Comparison of ENCODE assay signal across 8 cellular contexts in genomic region chr17:36629252-36629847, GRCh38. TPM values are rescaled to one million over a fixed set of nuclear protein-coding genes. Genes with fewer than 3 reads are reported as not detected.
A peak's percentile ranks its signal among the peaks of the same experiment; 100 is the strongest.
DNase-seq lines count a peak whose midpoint lies in the region; ATAC-seq, FAIRE-seq and TF ChIP-seq lines count a peak whose summit lies in the region.

No MANE protein-coding gene starts in this region.

- H2BK5ac ChIP-seq in IMR-90 (ENCODE audit: low read depth, low read length, poor library complexity, severe bottlenecking), result no peak overlapping the region

- H3K36me3 Mint-ChIP-seq in nephron progenitor cell (ENCODE audit: low read depth), result no peaks in the 10 kb centered on the region

- ATAC-seq in IMR-90 (ENCODE audit: low read depth) (peak; percentile 97), GM21526 (IDR thresholded peaks at IDR 0.05; ENCODE audit: low FRiP score, unreplicated experiment) (no peak)

- no peaks in the 10 kb centered on the region for H3K79me1 ChIP-seq in IMR-90 (ENCODE audit: low read depth in 1 of 2, low read length in 2 of 2)

- peaks cover 54% of the 10 kb centered on the region for H3K27me3 Mint-ChIP-seq in nephron progenitor cell (ENCODE audit: low read depth, poor library complexity)

- H3K4me3 ChIP-seq in IMR-90 (ENCODE audit: insufficient read depth, low read depth, low read length), result no peak overlapping the region

- H3K9me3 ChIP-seq in IMR-90 (ENCODE audit: control insufficient read depth, insufficient read depth, low read length), result no peaks in the 10 kb centered on the region

- 0% methylated on average over 1 of the region's 14 CpGs; no CpG with 5 or more reads in 1 of the 2 experiments for WGBS in IMR-90 (ENCODE audit: extremely low coverage in 2 of 2, insufficient read length in 1 of 2), 2 experiments

- no peak overlapping the region for H3K9ac ChIP-seq in IMR-90 (ENCODE audit: low read depth, low read length)

- H3K14ac ChIP-seq in IMR-90 (replicated peaks; ENCODE audit: low read depth, low read length), result no peak overlapping the region

- H4K5ac ChIP-seq in IMR-90 (ENCODE audit: low read depth, low read length), result no peak overlapping the region

- H2BK20ac ChIP-seq in IMR-90 (ENCODE audit: low read depth, low read length), result no peak overlapping the region

- H2AFZ ChIP-seq in IMR-90 (replicated peaks; ENCODE audit: low read length, poor library complexity), result peak overlapping the region; percentile 57

- TF ChIP-seq CTCF in D721Med (IDR thresholded peaks at IDR 0.05; ENCODE audit: insufficient read depth, missing control alignments) (peak; percentile 99), IMR-90 (conservative IDR thresholded peaks at IDR 0.05; ENCODE audit: low read depth, low read length) (peak; percentile 98), nephron progenitor cell (IDR thresholded peaks at IDR 0.05) (peak; percentile 99)

- intact Hi-C loops in IMR-90 (cut with micrococcal nuclease), result loop anchor here (1.0 to 2.0 kb wide), 4 partner anchors 418 to 743 kb away; no protein-coding TSS in a partner anchor

- no peaks in the 10 kb centered on the region; the same call in 1 of the 2 replicates for H4K20me1 ChIP-seq in IMR-90 (ENCODE audit: insufficient read depth, low read length)

- no peak for TF ChIP-seq POLR2A in IMR-90 (IDR thresholded peaks at IDR 0.05; ENCODE audit: low read depth, low read length)

- H2BK120ac ChIP-seq in IMR-90 (ENCODE audit: low read depth, low read length), result no peak overlapping the region

- no peak overlapping the region for H3K4me2 ChIP-seq in IMR-90 (ENCODE audit: low read depth, low read length)

- H3K27ac ChIP-seq in IMR-90 (ENCODE audit: insufficient read depth, low read length), result no peak overlapping the region

- H2BK15ac ChIP-seq in IMR-90 (ENCODE audit: low read depth, low read length), result no peak overlapping the region

- POLR2A ChIA-PET in IMR-90 (lab: Charles Lee; ENCODE audit: unreplicated experiment), result no interaction called here

- DNase-seq in D721Med (ENCODE audit: insufficient read length, low spot score) (peak; percentile 56), IMR-90 (peak; percentile 51), OCI-M2 (lab: John Stamatoyannopoulos, UW; ENCODE audit: unreplicated experiment) (peak; percentile 37), activated T-cell treated with anti-CD3 and anti-CD28 coated beads for 4 hours (peak; percentile 78), fibroblast of gingiva (ENCODE audit: low read depth) (peak; percentile 46), nephron progenitor cell (peak; percentile 92)
- peak; percentile 18 to 84 (median 68) for DNase-seq in stimulated activated naive CD4-positive, alpha-beta T cell (lab: John Stamatoyannopoulos, UW)

- peaks cover 2% of the 10 kb centered on the region; the same call in 1 of the 2 replicates for H3K4me1 ChIP-seq in IMR-90 (ENCODE audit: control insufficient read depth, insufficient read depth, low read length)

- no peaks in the 10 kb centered on the region for H3K9me1 ChIP-seq in IMR-90 (ENCODE audit: insufficient read depth, low read length)

- CTCF ChIA-PET in IMR-90 (lab: Yijun Ruan, JAX), result interaction anchor here (0.6 to 2.2 kb wide), 7 partner anchors 9 to 611 kb away, joined by 3 to 9 read pairs (median 3); no protein-coding TSS in a partner anchor

- H4K8ac ChIP-seq in IMR-90 (ENCODE audit: low read depth in 2 of 2, low read length in 2 of 2), result no peak overlapping the region

- no peak for FAIRE-seq in D721Med (lab: Jason Lieb, UNC)

- no peak overlapping the region for H2AK5ac ChIP-seq in IMR-90 (ENCODE audit: low read depth, low read length)

- dilution Hi-C loops in IMR-90 (cut with HindIII; ENCODE audit: low sequenced_read_pairs, unreplicated experiment), result loop anchor here (25.0 kb wide), 1 partner anchor 433 kb away; no protein-coding TSS in a partner anchor

- TF ChIP-seq RAD21 in IMR-90 (IDR thresholded peaks at IDR 0.05; ENCODE audit: low read length), result peak; percentile 94

- H3K4ac ChIP-seq in IMR-90 (ENCODE audit: low read depth, low read length), result no peak overlapping the region

- no peaks in the 10 kb centered on the region for H3K9me3 Mint-ChIP-seq in nephron progenitor cell

- H3K23ac ChIP-seq in IMR-90 (ENCODE audit: low read depth, low read length), result no peak overlapping the region

- no peak overlapping the region for H3K4me3 Mint-ChIP-seq in nephron progenitor cell

- H3K18ac ChIP-seq in IMR-90 (ENCODE audit: low read depth, low read length), result no peak overlapping the region

- H3K27ac Mint-ChIP-seq in nephron progenitor cell, result no peak overlapping the region

- peak overlapping the region; percentile 70 for H2AK9ac ChIP-seq in IMR-90 (replicated peaks; ENCODE audit: low read depth, low read length, poor library complexity)

- H4K91ac ChIP-seq in IMR-90 (ENCODE audit: insufficient read depth, low read depth, low read length), result no peak overlapping the region

- BruUV-seq in IMR-90 (replicated peaks; lab: Mats Ljungman, UMichigan), result no TSS peak

- H3K56ac ChIP-seq in IMR-90 (ENCODE audit: extremely low read depth, insufficient read depth, low read length), result no peak overlapping the region

- no peaks in the 10 kb centered on the region for H3K36me3 ChIP-seq in IMR-90 (ENCODE audit: control insufficient read depth, insufficient read depth, low read length)

- peaks cover 45% of the 10 kb centered on the region for H3K27me3 ChIP-seq in IMR-90 (ENCODE audit: control insufficient read depth, insufficient read depth, low read length)

- H3K4me1 Mint-ChIP-seq in nephron progenitor cell, result peaks cover 52% of the 10 kb centered on the region

- in situ Hi-C loops in IMR-90 (cut with MboI; ENCODE audit: low sequenced_read_pairs), result no loop called here

TF ChIP-seq in IMR-90, 13 proteins besides CTCF, POLR2A, EP300 and RAD21:
- TF ChIP-seq USF2 (IDR thresholded peaks at IDR 0.05; ENCODE audit: low read depth, low read length) (no peak; the same call in 1 of the 2 replicates), SMC3 (IDR thresholded peaks at IDR 0.05; ENCODE audit: low read depth, low read length) (peak; percentile 90), MAZ (IDR thresholded peaks at IDR 0.05; ENCODE audit: borderline replicate concordance, low read depth, low read length) (peak; percentile 31; the same call in 1 of the 2 replicates)

RNA-seq across cellular contexts. Expression of gene MRM1, which starts 28.0 kb away (rescaled TPM):
- 2.2 TPM in 2 replicates for total RNA-seq in IMR-90 (2012; rRNA removed)
- polyA plus RNA-seq in IMR-90 (2012; rRNA removed), result 4.3 and 5.3 TPM in 2 replicates
- polyA plus RNA-seq in IMR-90 (2012; cell fraction: cytosol; rRNA removed), result 3.0 and 5.1 TPM in 2 replicates
- polyA plus RNA-seq in IMR-90 (2012; cell fraction: nucleus; rRNA removed; ENCODE audit: low replicate concordance), result 3.7 and 8.0 TPM in 2 replicates

RNA-seq across cellular contexts. Expression of gene DHRS11, which starts 37.7 kb away (rescaled TPM):
- 4.7 and 7.0 TPM in 2 replicates for total RNA-seq in IMR-90 (2012; rRNA removed)
- polyA plus RNA-seq in IMR-90 (2012; rRNA removed), result 14.5 and 14.6 TPM in 2 replicates
- 9.2 and 13.0 TPM in 2 replicates for polyA plus RNA-seq in IMR-90 (2012; cell fraction: cytosol; rRNA removed)
- 33.5 and 35.9 TPM in 2 replicates for polyA plus RNA-seq in IMR-90 (2012; cell fraction: nucleus; rRNA removed; ENCODE audit: low replicate concordance)

Comparison
In these comparisons a context has a peak if more than half of its experiments do, and no peak if none do; other contexts are left out.
1. DNase-seq: peak in every context shown above with its lines; median percentile 92 in nephron progenitor cell; 78 in activated T-cell treated with anti-CD3 and anti-CD28 coated beads for 4 hours; 68 in stimulated activated naive CD4-positive, alpha-beta T cell; 56 in D721Med; 51 in IMR-90; 46 in fibroblast of gingiva; 37 in OCI-M2.